Comparison of ENCODE assay signal across 8 cellular contexts in the genomic region with DNA sequence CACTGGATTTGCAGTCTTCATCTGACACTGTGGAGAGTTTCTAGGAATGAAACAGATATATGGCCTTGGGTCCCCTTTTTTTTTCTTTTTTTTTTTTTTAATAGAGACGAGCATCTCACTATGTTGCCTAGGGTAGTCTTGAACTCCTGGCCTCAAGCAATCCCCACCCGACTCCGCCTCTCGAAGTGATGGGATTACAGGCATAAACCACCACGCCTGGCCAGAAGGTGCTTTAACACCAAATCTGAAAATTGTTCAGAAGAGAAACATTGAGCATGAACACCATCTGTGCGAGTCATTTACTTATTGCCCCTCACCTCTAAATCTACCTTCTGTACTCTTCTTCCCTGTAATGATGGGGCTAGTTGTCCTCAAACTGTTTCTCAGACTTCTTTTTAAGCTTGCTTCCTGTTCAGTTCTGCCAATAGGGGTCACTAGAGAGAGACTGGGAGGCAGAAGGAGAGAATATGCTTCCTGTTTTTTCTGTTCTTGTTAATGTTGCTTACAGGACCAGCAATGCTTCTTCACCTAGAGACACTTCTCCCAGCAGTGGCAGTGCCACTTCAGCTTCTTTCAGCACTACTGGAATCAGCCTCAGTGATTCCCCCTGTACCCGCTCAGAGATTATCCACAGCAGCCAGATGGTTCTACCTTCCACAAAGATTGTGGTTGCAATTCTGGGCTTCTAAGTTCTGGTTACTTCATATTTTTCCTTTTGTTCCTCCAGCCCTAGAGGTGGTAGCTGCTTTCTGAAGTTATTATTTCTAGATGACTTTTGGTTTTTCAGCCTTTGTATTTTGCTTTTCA. TPM values are rescaled to one million over a fixed set of nuclear protein-coding genes. Genes with fewer than 3 reads are reported as not detected.
A peak's percentile ranks its signal among the peaks of the same experiment; 100 is the strongest.
DNase-seq lines count a peak whose midpoint lies in the region; ATAC-seq and TF ChIP-seq lines count a peak whose summit lies in the region.

No MANE protein-coding gene starts in this region.

- no peak overlapping the region for H3K4ac ChIP-seq in mesenchymal stem cell (ENCODE audit: low read depth in 1 of 2, low read length in 2 of 2)

- no TSS peak for BruUV-seq in HCT116 (replicated peaks; lab: Mats Ljungman, UMichigan)

- no peak overlapping the region for H2AFZ ChIP-seq in HCT116 (ENCODE audit: low read depth, low read length, poor library complexity, severe bottlenecking)
- H2AFZ ChIP-seq in mesenchymal stem cell (ENCODE audit: low read depth, low read length), result no peak overlapping the region

- no peak overlapping the region for H3K9ac ChIP-seq in HCT116 (ENCODE audit: low read length)
- H3K9ac ChIP-seq in mesenchymal stem cell (ENCODE audit: low read length), result peak overlapping the region; percentile 35

- H4K91ac ChIP-seq in mesenchymal stem cell (ENCODE audit: low read length), result peak overlapping the region; percentile 34

- H3K79me1 ChIP-seq in mesenchymal stem cell (replicated peaks; ENCODE audit: low read length, poor library complexity, severe bottlenecking), result peaks cover 5% of the 10 kb centered on the region

- TF ChIP-seq RAD21 in HCT116 (IDR thresholded peaks at IDR 0.05; ENCODE audit: low read depth), result peak; percentile 51

- no peaks in the 10 kb centered on the region for H3K9me2 ChIP-seq in HCT116 (ENCODE audit: insufficient read depth)

- 93% methylated on average over 7 of the region's 7 CpGs for WGBS in mesenchymal stem cell

- no peak overlapping the region for H2BK15ac ChIP-seq in mesenchymal stem cell (ENCODE audit: low read depth, poor library complexity, severe bottlenecking)

- peaks cover 28% of the 10 kb centered on the region for H3K4me1 Mint-ChIP-seq in dendritic cell treated with granulocyte-macrophage colony-stimulating factor and Interleukin-4, amounts not matched to agents 40 ng/mL and 50 ng/mL, for 4 days (ENCODE audit: low read depth)

- H3K4me1 ChIP-seq in HCT116 (ENCODE audit: control insufficient read depth in 1 of 2, insufficient read depth in 2 of 2, low read length in 2 of 2), result peaks cover 10 to 32% of the 10 kb centered on the region in 2 experiments; a peak in 3 of 4 replicates
- H3K4me1 ChIP-seq in mesenchymal stem cell (ENCODE audit: control insufficient read depth, insufficient read depth, low read depth, low read length), result no peaks in the 10 kb centered on the region
- no peaks in the 10 kb centered on the region for H3K4me1 ChIP-seq in effector memory CD4-positive, alpha-beta T cell (ENCODE audit: control insufficient read depth, insufficient read depth, low read length, poor library complexity, severe bottlenecking)

- no peak overlapping the region for H3K23ac ChIP-seq in mesenchymal stem cell (ENCODE audit: low read length in 2 of 2)

- no peak overlapping the region for H3K4me3 Mint-ChIP-seq in dendritic cell treated with granulocyte-macrophage colony-stimulating factor and Interleukin-4, amounts not matched to agents 40 ng/mL and 50 ng/mL, for 4 days

- peak overlapping the region in 1 of 2 experiments; percentile 78 for H3K18ac ChIP-seq in mesenchymal stem cell (ENCODE audit: low read depth in 1 of 2, low read length in 2 of 2)

- no peaks in the 10 kb centered on the region for H3K9me3 ChIP-seq in HCT116 (ENCODE audit: control insufficient read depth in 1 of 2, insufficient read depth in 1 of 2, low read depth in 1 of 2, low read length in 2 of 2)
- peaks cover 2% of the 10 kb centered on the region for H3K9me3 ChIP-seq in mesenchymal stem cell (ENCODE audit: control insufficient read depth, low read length)
- no peaks in the 10 kb centered on the region for H3K9me3 ChIP-seq in effector memory CD4-positive, alpha-beta T cell (ENCODE audit: control insufficient read depth, low read length)

- no peaks in the 10 kb centered on the region for H3K27me3 Mint-ChIP-seq in dendritic cell treated with granulocyte-macrophage colony-stimulating factor and Interleukin-4, amounts not matched to agents 40 ng/mL and 50 ng/mL, for 4 days

- H3K79me2 ChIP-seq in HCT116 (ENCODE audit: insufficient read depth, low read length), result 0 out of 2 replicates have a peak, but pooled peaks cover 4% of the 10 kb centered on the region

- intact Hi-C loops in HCT116 (cut with micrococcal nuclease), result no loop called here
- intact Hi-C loops in dendritic cell treated with granulocyte-macrophage colony-stimulating factor and Interleukin-4, amounts not matched to agents 40 ng/mL and 50 ng/mL, for 4 days (cut with micrococcal nuclease), result loop anchor here (5.0 kb wide), 2 partner anchors 54 to 144 kb away; no protein-coding TSS in a partner anchor

- H3K14ac ChIP-seq in mesenchymal stem cell (ENCODE audit: low read length in 2 of 2), result no peak overlapping the region

- no peak overlapping the region for H2BK120ac ChIP-seq in mesenchymal stem cell (ENCODE audit: low read depth, low read length)

- DNase-seq in DMS153 treated with DMSO at 0.1 percent for 48 hours (lab: John Stamatoyannopoulos, UW; ENCODE audit: unreplicated experiment) (peak; percentile 8), HCT116 (ENCODE audit: low read depth, low spot score) (peak; percentile 61), OCI-M1 (lab: John Stamatoyannopoulos, UW) (peak; percentile 94), mesenchymal stem cell (peak; percentile 77)
- no peak for DNase-seq in effector memory CD4-positive, alpha-beta T cell

- TF ChIP-seq POLR2A in HCT116 (IDR thresholded peaks at IDR 0.05; ENCODE audit: borderline replicate concordance, extremely low read depth, insufficient read depth, insufficient read length), result no peak

- peak; percentile 43 to 87 (median 82); a peak in 5 of 6 replicates for TF ChIP-seq CTCF in HCT116 (IDR thresholded peaks at IDR 0.05 in 2 of 3, conservative IDR thresholded peaks at IDR 0.05 in 1 of 3; ENCODE audit: borderline replicate concordance in 1 of 3, insufficient read depth in 1 of 3, low read depth in 2 of 3, low read length in 2 of 3)

- H3K4me2 ChIP-seq in HCT116 (ENCODE audit: low read length) (no peak overlapping the region), mesenchymal stem cell (ENCODE audit: low read length, poor library complexity, severe bottlenecking) (no peak overlapping the region)

- H3K27ac ChIP-seq in HCT116 (ENCODE audit: low read depth, low read length) (no peak overlapping the region), mesenchymal stem cell (ENCODE audit: low read length, poor library complexity, severe bottlenecking) (no peak overlapping the region)
- H3K27ac ChIP-seq in effector memory CD4-positive, alpha-beta T cell (ENCODE audit: insufficient read depth, low read length, poor library complexity, severe bottlenecking), result no peak overlapping the region

- H3K4me3 ChIP-seq in HCT116 (replicated peaks in 1 of 2; ENCODE audit: low read depth in 1 of 2, low read length in 2 of 2) (no peak overlapping the region), mesenchymal stem cell (ENCODE audit: insufficient read depth in 1 of 2, low read depth in 1 of 2, low read length in 2 of 2) (no peak overlapping the region)
- no peak overlapping the region for H3K4me3 ChIP-seq in effector memory CD4-positive, alpha-beta T cell (ENCODE audit: insufficient read depth, low read depth, low read length, poor library complexity, severe bottlenecking)

- no peaks in the 10 kb centered on the region for H3K27me3 ChIP-seq in HCT116 (ENCODE audit: insufficient read depth, low read length)
- no peaks in the 10 kb centered on the region for H3K27me3 ChIP-seq in mesenchymal stem cell (ENCODE audit: control insufficient read depth in 1 of 2, insufficient read depth in 1 of 2, low read length in 2 of 2)
- H3K27me3 ChIP-seq in effector memory CD4-positive, alpha-beta T cell (replicated peaks; ENCODE audit: control insufficient read depth, insufficient read depth, low read length, poor library complexity, severe bottlenecking), result no peaks in the 10 kb centered on the region

- H2AK5ac ChIP-seq in mesenchymal stem cell (ENCODE audit: low read length, severe bottlenecking), result no peak overlapping the region

- H4K20me1 ChIP-seq in HCT116 (ENCODE audit: insufficient read depth), result no peaks in the 10 kb centered on the region

- H4K8ac ChIP-seq in mesenchymal stem cell (ENCODE audit: low read length), result peak overlapping the region; percentile 95

- no peaks in the 10 kb centered on the region for H3K36me3 ChIP-seq in HCT116 (ENCODE audit: control insufficient read depth in 1 of 2, insufficient read depth in 2 of 2, low read length in 2 of 2)
- no peaks in the 10 kb centered on the region for H3K36me3 ChIP-seq in mesenchymal stem cell (ENCODE audit: control insufficient read depth in 1 of 2, insufficient read depth in 2 of 2, low read depth in 1 of 2, low read length in 2 of 2)
- H3K36me3 ChIP-seq in effector memory CD4-positive, alpha-beta T cell (ENCODE audit: control insufficient read depth, insufficient read depth, low read length), result no peaks in the 10 kb centered on the region

- peaks cover 3% of the 10 kb centered on the region for H3K36me3 Mint-ChIP-seq in dendritic cell treated with granulocyte-macrophage colony-stimulating factor and Interleukin-4, amounts not matched to agents 40 ng/mL and 50 ng/mL, for 4 days (ENCODE audit: low read depth)

- POLR2A ChIA-PET in HCT116 (lab: Charles Lee), result interaction anchor here (2.4 kb wide), 1 partner anchor 70 kb away, joined by 9 read pairs; the partner anchor contains the start of gene EIF4G2

- CTCF ChIA-PET in HCT116 (lab: Charles Lee), result interaction anchor here (0.5 to 2.0 kb wide), 13 partner anchors 9 to 69 kb away, joined by 3 to 9 read pairs (median 3); partner anchors contain the start of genes EIF4G2 and ZBED5

- peak overlapping the region; percentile 48 for H3K27ac Mint-ChIP-seq in dendritic cell treated with granulocyte-macrophage colony-stimulating factor and Interleukin-4, amounts not matched to agents 40 ng/mL and 50 ng/mL, for 4 days

- H2BK5ac ChIP-seq in mesenchymal stem cell (ENCODE audit: low read depth, low read length, poor library complexity, severe bottlenecking), result no peak overlapping the region

- H2BK12ac ChIP-seq in mesenchymal stem cell (ENCODE audit: low read length in 2 of 2), result peak overlapping the region in 1 of 2 experiments; percentile 71

- RAD21 ChIA-PET in HCT116 (lab: Charles Lee; ENCODE audit: low non-redundant PET in 1 of 2, low total read pairs in 2 of 2, uncharacterized antibody in 2 of 2, unreplicated experiment in 2 of 2), result no interaction called here

- ATAC-seq in HCT116, result peak; percentile 86
- ATAC-seq in HG03469 (IDR thresholded peaks at IDR 0.05; ENCODE audit: unreplicated experiment), result no peak
- ATAC-seq in GM18870 (IDR thresholded peaks at IDR 0.05; ENCODE audit: unreplicated experiment), result no peak

- H3K9me3 Mint-ChIP-seq in dendritic cell treated with granulocyte-macrophage colony-stimulating factor and Interleukin-4, amounts not matched to agents 40 ng/mL and 50 ng/mL, for 4 days, result peaks cover under 1% of the 10 kb centered on the region

TF ChIP-seq in HCT116, 20 proteins besides CTCF, POLR2A, EP300 and RAD21 (continues in another document):
- TF ChIP-seq FOSL1 (IDR thresholded peaks at IDR 0.05; ENCODE audit: low read depth) (no peak), ZNF274 (IDR thresholded peaks at IDR 0.05; ENCODE audit: low read depth, low read length) (no peak), EZH2 (IDR thresholded peaks at IDR 0.05) (no peak), SP1 (IDR thresholded peaks at IDR 0.05; ENCODE audit: low read depth) (0 out of 2 replicates have a peak, but pooled peaks have one; percentile 20)

RNA-seq across cellular contexts. Expression of gene ZBED5, which starts 20.8 kb away (rescaled TPM):
- total RNA-seq in HCT116 (2021; ENCODE audit: unreplicated experiment), result 26.8 TPM
- polyA plus RNA-seq in HCT116 (2012), result 12.7 and 16.0 TPM in 2 replicates
- 21.1 TPM for polyA plus RNA-seq in mesenchymal stem cell (2013, experiment 1 of 2)
- 21.4 TPM for polyA plus RNA-seq in mesenchymal stem cell (2013, experiment 2 of 2)

Comparison
In these comparisons a context has a peak if more than half of its experiments do, and no peak if none do; other contexts are left out.
1. DNase-seq: peak in DMS153 treated with DMSO at 0.1 percent for 48 hours (single experiment), HCT116 (single experiment), OCI-M1 (single experiment) and mesenchymal stem cell (single experiment); none in effector memory CD4-positive, alpha-beta T cell (0 of 3).